8 cellular contexts compared by ENCODE assay signal in genomic region chr7:117715784-117716445, GRCh38.
DNase-seq lines count a peak whose midpoint lies in the region; ATAC-seq, FAIRE-seq and TF ChIP-seq lines count a peak whose summit lies in the region.

No MANE protein-coding gene starts in this region.

- H3K36me3 Mint-ChIP-seq in activated CD4-positive, alpha-beta memory T cell treated with anti-CD3 and anti-CD28 coated beads for 36 hours: no peaks in the 10 kb centered on the region

- no peak for TF ChIP-seq POLR2A in body of pancreas (IDR thresholded peaks at IDR 0.05)

- CTCF ChIA-PET in activated CD4-positive, alpha-beta memory T cell treated with anti-CD3 and anti-CD28 coated beads for 36 hours (lab: Charles Lee): interaction anchor here (0.6 to 2.0 kb wide), 3 partner anchors 60 to 503 kb away, joined by 3 to 8 read pairs (median 6); no protein-coding TSS in a partner anchor

- 66 to 69% methylated on average over 3 of the region's 3 CpGs for WGBS in body of pancreas, 2 donors

- DNase-seq in DMS153 treated with DMSO at 0.1 percent for 48 hours (lab: John Stamatoyannopoulos, UW; ENCODE audit: unreplicated experiment): peak; percentile 76
- DNase-seq in GM19239 (ENCODE audit: insufficient read length, low spot score): peak; percentile 13
- peak; percentile 74 for DNase-seq in NCI-H226
- peak; percentile 31 to 62 (median 34) for DNase-seq in body of pancreas
- DNase-seq in kidney glomerular epithelial cell (lab: John Stamatoyannopoulos, UW): peak; percentile 72
- no peak for DNase-seq in activated CD4-positive, alpha-beta memory T cell treated with anti-CD3 and anti-CD28 coated beads for 36 hours
- no peak for DNase-seq in cortex of kidney (lab: John Stamatoyannopoulos, UW)

- no peak overlapping the region for H3K4me3 ChIP-seq in body of pancreas

- no peaks in the 10 kb centered on the region for H3K27me3 ChIP-seq in body of pancreas

- intact Hi-C loops in body of pancreas (cut with DNase I): no loop called here
- intact Hi-C loops in activated CD4-positive, alpha-beta memory T cell treated with anti-CD3 and anti-CD28 coated beads for 36 hours (cut with micrococcal nuclease): loop anchor here (2.0 to 10.0 kb wide), 3 partner anchors 261 to 503 kb away; no protein-coding TSS in a partner anchor

- H3K9me3 ChIP-seq in body of pancreas: no peaks in the 10 kb centered on the region

- no peaks in the 10 kb centered on the region for H3K4me1 Mint-ChIP-seq in activated CD4-positive, alpha-beta memory T cell treated with anti-CD3 and anti-CD28 coated beads for 36 hours (ENCODE audit: low read depth)

- H3K27ac ChIP-seq in body of pancreas: peak overlapping the region in 3 of 4 donors; percentile 12 to 57 (median 44)

- H3K27ac Mint-ChIP-seq in activated CD4-positive, alpha-beta memory T cell treated with anti-CD3 and anti-CD28 coated beads for 36 hours: no peak overlapping the region

- H3K27me3 Mint-ChIP-seq in activated CD4-positive, alpha-beta memory T cell treated with anti-CD3 and anti-CD28 coated beads for 36 hours: no peaks in the 10 kb centered on the region

- H3K4me3 Mint-ChIP-seq in activated CD4-positive, alpha-beta memory T cell treated with anti-CD3 and anti-CD28 coated beads for 36 hours: no peak overlapping the region

- peak in 6 of 7 experiments; percentile 28 to 53 (median 50) for TF ChIP-seq CTCF in body of pancreas (IDR thresholded peaks at IDR 0.05)

- peaks cover 21% of the 10 kb centered on the region for H3K4me1 ChIP-seq in body of pancreas

- POLR2A ChIA-PET in activated CD4-positive, alpha-beta memory T cell treated with anti-CD3 and anti-CD28 coated beads for 36 hours (lab: Charles Lee): no interaction called here

- FAIRE-seq in GM19239 (lab: Jason Lieb, UNC): peak; percentile 91

- no peaks in the 10 kb centered on the region for H3K36me3 ChIP-seq in body of pancreas (replicated peaks in 1 of 2; ENCODE audit: insufficient read depth in 1 of 2, low read depth in 2 of 2)

- ATAC-seq in HG03196 (IDR thresholded peaks at IDR 0.05; ENCODE audit: unreplicated experiment) (peak; percentile 86), body of pancreas (peak; percentile 68)

- H3K9me3 Mint-ChIP-seq in activated CD4-positive, alpha-beta memory T cell treated with anti-CD3 and anti-CD28 coated beads for 36 hours: no peaks in the 10 kb centered on the region

Comparison
In these comparisons a context has a peak if more than half of its experiments do, and no peak if none do; other contexts are left out.
1. DNase-seq: peak in DMS153 treated with DMSO at 0.1 percent for 48 hours (single experiment), GM19239 (single experiment), NCI-H226 (single experiment), body of pancreas (4 of 4) and kidney glomerular epithelial cell (single experiment); none in activated CD4-positive, alpha-beta memory T cell treated with anti-CD3 and anti-CD28 coated beads for 36 hours (single experiment) and cortex of kidney (single experiment).